ENCODE assay signal across 7 cellular contexts in the genomic region with DNA sequence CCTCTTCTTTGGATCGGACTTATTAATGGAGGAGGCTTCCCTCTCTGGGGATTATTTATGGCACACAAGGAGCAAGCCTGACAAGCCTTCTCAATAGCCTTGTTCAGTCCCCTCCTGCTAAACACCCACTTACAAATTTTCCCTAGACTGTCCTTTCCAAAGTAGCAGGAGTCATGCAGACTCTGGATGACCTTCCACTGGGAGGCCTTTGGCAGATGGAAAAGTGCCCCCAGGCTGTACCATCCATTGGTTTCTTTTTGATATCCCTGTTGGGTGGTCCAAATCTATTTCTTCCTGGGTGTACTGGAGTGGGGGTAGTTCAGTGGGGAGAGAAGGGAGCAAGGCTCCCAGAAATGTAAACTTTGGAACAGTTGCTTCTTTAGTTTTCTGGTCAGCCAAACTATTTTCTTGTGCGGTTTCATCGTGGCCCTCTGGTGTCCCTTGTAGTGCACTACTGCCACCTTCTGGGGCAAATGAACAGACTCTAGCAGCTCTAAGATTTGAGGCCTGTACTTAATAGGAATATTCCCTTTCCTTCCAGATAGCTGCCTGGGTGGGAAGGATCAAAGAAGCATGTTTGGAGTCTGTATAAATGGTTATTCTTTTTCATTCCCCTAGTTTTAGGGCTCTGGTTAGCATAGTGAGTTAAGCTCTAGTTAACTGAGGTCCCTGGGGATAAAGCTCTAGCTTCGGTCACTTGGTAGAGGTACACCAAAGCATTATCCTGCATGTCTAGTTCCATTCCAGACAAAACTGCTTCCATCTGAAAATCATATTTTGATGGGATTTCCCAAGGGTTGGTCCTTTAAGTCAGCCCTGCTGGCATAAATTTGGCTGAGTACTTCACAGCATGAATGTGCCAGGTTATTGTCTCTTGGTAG.
DNase-seq lines count a peak whose midpoint lies in the region; ATAC-seq, FAIRE-seq and TF ChIP-seq lines count a peak whose summit lies in the region.

No MANE protein-coding gene starts in this region.

- no peaks in the 10 kb centered on the region for H3K4me1 ChIP-seq in DOHH2 (ENCODE audit: control insufficient read depth, low read length)

- no peak overlapping the region for H3K4me2 ChIP-seq in DOHH2 (ENCODE audit: low read length)

- H3K27ac Mint-ChIP-seq in chondrocyte (ENCODE audit: unreplicated experiment): no peak overlapping the region

- TF ChIP-seq CTCF in DOHH2 (IDR thresholded peaks at IDR 0.05; ENCODE audit: low read depth, low read length, poor library complexity, severe bottlenecking): peak; percentile 81
- TF ChIP-seq CTCF in chondrocyte (IDR thresholded peaks at IDR 0.05): peak; percentile 74

- no peaks in the 10 kb centered on the region for H3F3A ChIP-seq in DOHH2 (ENCODE audit: control insufficient read depth, insufficient read depth)

- H3K27ac ChIP-seq in DOHH2 (ENCODE audit: low read depth, low read length): no peak overlapping the region

- ATAC-seq in HG03280 (IDR thresholded peaks at IDR 0.05; ENCODE audit: unreplicated experiment): peak; percentile 82

- H4K20me1 ChIP-seq in DOHH2 (ENCODE audit: control insufficient read depth, insufficient read depth, low read depth, low read length): no peaks in the 10 kb centered on the region

- peaks cover 1% of the 10 kb centered on the region for H3K36me3 Mint-ChIP-seq in chondrocyte (ENCODE audit: low read depth)

- DNase-seq in GM19239 (ENCODE audit: insufficient read length, low spot score): no peak
- peak; percentile 78 for DNase-seq in NCI-H82 (lab: John Stamatoyannopoulos, UW)
- DNase-seq in chondrocyte (ENCODE audit: low spot score): no peak
- DNase-seq in lung microvascular endothelial cell (ENCODE audit: low read depth in 2 of 2): peak; percentile 66 to 70
- DNase-seq in GM19238 (ENCODE audit: insufficient read length, low spot score): no peak

- FAIRE-seq in GM19239 (lab: Jason Lieb, UNC): peak; percentile 61

- no peaks in the 10 kb centered on the region for H3K9me2 ChIP-seq in DOHH2 (replicated peaks; ENCODE audit: control insufficient read depth, low read length)

- H3K4me3 ChIP-seq in DOHH2 (ENCODE audit: low read length): no peak overlapping the region

- no peaks in the 10 kb centered on the region for H3K9me3 Mint-ChIP-seq in chondrocyte (ENCODE audit: low read depth)

- no peaks in the 10 kb centered on the region for H3K36me3 ChIP-seq in DOHH2 (ENCODE audit: control insufficient read depth, low read length)

- no peaks in the 10 kb centered on the region for H3K27me3 Mint-ChIP-seq in chondrocyte (ENCODE audit: low read depth)

- H3K4me3 Mint-ChIP-seq in chondrocyte (ENCODE audit: unreplicated experiment): no peak overlapping the region

- peaks cover 8% of the 10 kb centered on the region for H3K4me1 Mint-ChIP-seq in chondrocyte (ENCODE audit: low read depth)

- no peaks in the 10 kb centered on the region for H3K9me3 ChIP-seq in DOHH2 (ENCODE audit: control insufficient read depth, insufficient read depth, low read length)

- H3K27me3 ChIP-seq in DOHH2 (ENCODE audit: control insufficient read depth, low read length): no peaks in the 10 kb centered on the region

- H3K79me2 ChIP-seq in DOHH2 (ENCODE audit: control insufficient read depth, low read length): no peaks in the 10 kb centered on the region

Comparison
In these comparisons a context has a peak if more than half of its experiments do, and no peak if none do; other contexts are left out.
1. DNase-seq: peak in NCI-H82 (single experiment) and lung microvascular endothelial cell (2 of 2); none in GM19239 (single experiment), chondrocyte (single experiment) and GM19238 (single experiment).